15 cellular contexts compared by ENCODE assay signal in genomic region chr20:4443016-4443415, GRCh38.
"Had no signal": no experiment of that assay in that cellular context is flagged by ENCODE, and none has a peak within 500 bp of the region (broad histone marks: within the 10 kb centered on the region; RNA-seq: fewer than 3 reads in every experiment).

No MANE protein-coding gene starts in this region.

- H3K27ac ChIP-seq: neutrophil, parathyroid adenoma, thyroid gland, VCaP had no signal

- H3K9me3 ChIP-seq: neutrophil, thyroid gland had no signal

- ATAC-seq: activated naive CD4-positive, alpha-beta T cell treated with anti-CD3 and anti-CD28 coated beads, Interleukin-2, amount 50 U/mL, for 72 hours; natural killer cell; stimulated activated effector memory CD8-positive, alpha-beta T cell treated with anti-CD3 and anti-CD28 coated beads, Interleukin-12 subunit alpha, Interleukin-12 subunit beta, amount 100 ng/mL, for 72 hours; T-cell had no signal

- H3K36me3 ChIP-seq: neutrophil, thyroid gland had no signal

- H3K4me3 ChIP-seq: thyroid gland had no signal

- H3K4me1 ChIP-seq: parathyroid adenoma, thyroid gland had no signal

- H3K27me3 ChIP-seq: neutrophil, thyroid gland had no signal

- DNase-seq: activated CD4-positive, alpha-beta memory T cell treated with anti-CD3 and anti-CD28 coated beads, Interleukin-2, amount 10 ng/mL, durations not matched to agents 7 days and 5 days; activated CD8-positive, alpha-beta memory T cell treated with anti-CD3 and anti-CD28 coated beads, Interleukin-2, amount 50 U/mL, for 4 hours; activated gamma-delta T cell; activated T-cell treated with anti-CD3 and anti-CD28 coated beads, Interleukin-2, amount 50 U/mL, for 48 hours; amniotic stem cell; effector CD8-positive, alpha-beta T cell; foreskin melanocyte; natural killer cell; T-cell; thyroid gland had no signal
